1 cellular context compared by ENCODE assay signal in the genomic region with DNA sequence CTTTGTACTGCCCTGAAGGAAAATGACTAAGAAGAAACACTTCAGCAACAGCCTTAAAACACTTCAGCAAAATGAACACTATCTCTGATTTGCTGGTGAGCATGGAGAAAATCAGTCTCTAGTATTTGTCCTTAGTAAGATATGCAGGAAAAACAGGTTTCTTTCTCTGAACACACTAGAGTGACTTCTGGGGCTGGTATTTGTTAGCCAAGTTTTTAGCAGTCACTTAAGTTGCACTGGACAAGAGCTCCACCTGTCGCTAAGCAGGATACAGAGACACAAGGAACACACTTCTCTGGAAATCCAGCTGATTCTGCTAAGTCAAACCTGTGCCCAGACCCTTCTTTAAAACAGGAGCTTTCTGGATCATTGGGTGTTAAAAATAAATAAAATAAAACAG.
TF ChIP-seq lines count a peak whose summit lies in the region.

No MANE protein-coding gene starts in this region.

TF ChIP-seq in HCT116, 20 proteins besides CTCF, POLR2A, EP300 and RAD21 (continued from another document):
- TF ChIP-seq, protein P1, sequence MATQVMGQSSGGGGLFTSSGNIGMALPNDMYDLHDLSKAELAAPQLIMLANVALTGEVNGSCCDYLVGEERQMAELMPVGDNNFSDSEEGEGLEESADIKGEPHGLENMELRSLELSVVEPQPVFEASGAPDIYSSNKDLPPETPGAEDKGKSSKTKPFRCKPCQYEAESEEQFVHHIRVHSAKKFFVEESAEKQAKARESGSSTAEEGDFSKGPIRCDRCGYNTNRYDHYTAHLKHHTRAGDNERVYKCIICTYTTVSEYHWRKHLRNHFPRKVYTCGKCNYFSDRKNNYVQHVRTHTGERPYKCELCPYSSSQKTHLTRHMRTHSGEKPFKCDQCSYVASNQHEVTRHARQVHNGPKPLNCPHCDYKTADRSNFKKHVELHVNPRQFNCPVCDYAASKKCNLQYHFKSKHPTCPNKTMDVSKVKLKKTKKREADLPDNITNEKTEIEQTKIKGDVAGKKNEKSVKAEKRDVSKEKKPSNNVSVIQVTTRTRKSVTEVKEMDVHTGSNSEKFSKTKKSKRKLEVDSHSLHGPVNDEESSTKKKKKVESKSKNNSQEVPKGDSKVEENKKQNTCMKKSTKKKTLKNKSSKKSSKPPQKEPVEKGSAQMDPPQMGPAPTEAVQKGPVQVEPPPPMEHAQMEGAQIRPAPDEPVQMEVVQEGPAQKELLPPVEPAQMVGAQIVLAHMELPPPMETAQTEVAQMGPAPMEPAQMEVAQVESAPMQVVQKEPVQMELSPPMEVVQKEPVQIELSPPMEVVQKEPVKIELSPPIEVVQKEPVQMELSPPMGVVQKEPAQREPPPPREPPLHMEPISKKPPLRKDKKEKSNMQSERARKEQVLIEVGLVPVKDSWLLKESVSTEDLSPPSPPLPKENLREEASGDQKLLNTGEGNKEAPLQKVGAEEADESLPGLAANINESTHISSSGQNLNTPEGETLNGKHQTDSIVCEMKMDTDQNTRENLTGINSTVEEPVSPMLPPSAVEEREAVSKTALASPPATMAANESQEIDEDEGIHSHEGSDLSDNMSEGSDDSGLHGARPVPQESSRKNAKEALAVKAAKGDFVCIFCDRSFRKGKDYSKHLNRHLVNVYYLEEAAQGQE (IDR thresholded peaks at IDR 0.05; ENCODE audit: low read depth): no peak
- no peak for TF ChIP-seq CBX3 (IDR thresholded peaks at IDR 0.05; ENCODE audit: low read depth)
- no peak for TF ChIP-seq JUND (IDR thresholded peaks at IDR 0.05)
- TF ChIP-seq FOSL1 (IDR thresholded peaks at IDR 0.05; ENCODE audit: low read depth): no peak
- no peak for TF ChIP-seq EZH2 (IDR thresholded peaks at IDR 0.05)
- TF ChIP-seq SIN3A (IDR thresholded peaks at IDR 0.05; ENCODE audit: low read depth): no peak
- TF ChIP-seq ZFX (IDR thresholded peaks at IDR 0.05): no peak
